Comparison of ENCODE assay signal across 17 cellular contexts in the genomic region with DNA sequence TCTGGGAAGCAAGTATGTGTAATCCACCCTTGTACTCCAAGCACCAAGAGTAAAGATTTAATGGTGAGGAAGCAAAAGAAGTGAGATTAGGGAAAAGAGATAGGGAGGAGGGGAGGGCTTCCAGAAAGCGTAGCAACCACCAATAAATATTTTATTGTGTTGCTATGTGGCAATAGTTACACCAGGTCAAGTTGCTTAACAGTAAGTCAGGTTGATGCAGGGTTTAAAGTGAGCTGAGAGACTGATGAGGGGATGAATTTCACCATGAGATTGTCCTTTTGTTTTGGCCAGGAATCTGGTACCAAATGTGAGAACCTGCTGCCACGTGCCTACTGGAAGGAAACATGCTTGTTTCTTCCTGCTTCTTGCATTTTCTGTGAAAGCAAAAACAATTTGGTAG.
A peak's percentile ranks its signal among the peaks of the same experiment; 100 is the strongest.
DNase-seq lines count a peak whose midpoint lies in the region.
"Had no signal": no experiment of that assay in that cellular context is flagged by ENCODE, and none has a peak within 500 bp of the region (broad histone marks: within the 10 kb centered on the region; RNA-seq: fewer than 3 reads in every experiment).

No MANE protein-coding gene starts in this region.

- intact Hi-C loops in activated T-helper 2 cell treated with anti-CD3 and anti-CD28 coated beads, Interferon-gamma antibody, Interleukin-2, Interleukin-4, amounts not matched to agents 10 μg/mL and 5 μg/mL and 100 μg/mL, durations not matched to agents 14 hours and 24 hours and 36 hours (cut with micrococcal nuclease): no loop called here

- no peaks in the 10 kb centered on the region for H3K36me3 Mint-ChIP-seq in activated T-helper 2 cell treated with anti-CD3 and anti-CD28 coated beads, Interferon-gamma antibody, Interleukin-2, Interleukin-4, amounts not matched to agents 10 μg/mL and 5 μg/mL and 100 μg/mL, durations not matched to agents 14 hours and 24 hours and 36 hours (ENCODE audit: low read depth)

- H3K4me1 Mint-ChIP-seq in activated T-helper 2 cell treated with anti-CD3 and anti-CD28 coated beads, Interferon-gamma antibody, Interleukin-2, Interleukin-4, amounts not matched to agents 10 μg/mL and 5 μg/mL and 100 μg/mL, durations not matched to agents 14 hours and 24 hours and 36 hours (ENCODE audit: low read depth): no peaks in the 10 kb centered on the region

- no peak overlapping the region for H3K27ac Mint-ChIP-seq in activated T-helper 2 cell treated with anti-CD3 and anti-CD28 coated beads, Interferon-gamma antibody, Interleukin-2, Interleukin-4, amounts not matched to agents 10 μg/mL and 5 μg/mL and 100 μg/mL, durations not matched to agents 14 hours and 24 hours and 36 hours
- H3K27ac Mint-ChIP-seq: activated naive CD8-positive, alpha-beta T cell; activated T-cell treated with anti-CD3 and anti-CD28 coated beads, Interleukin-2, amount 50 U/mL, for 24 hours had no signal

- peaks cover 3% of the 10 kb centered on the region for H3K9me3 Mint-ChIP-seq in activated T-helper 2 cell treated with anti-CD3 and anti-CD28 coated beads, Interferon-gamma antibody, Interleukin-2, Interleukin-4, amounts not matched to agents 10 μg/mL and 5 μg/mL and 100 μg/mL, durations not matched to agents 14 hours and 24 hours and 36 hours

- H3K4me3 Mint-ChIP-seq in activated T-helper 2 cell treated with anti-CD3 and anti-CD28 coated beads, Interferon-gamma antibody, Interleukin-2, Interleukin-4, amounts not matched to agents 10 μg/mL and 5 μg/mL and 100 μg/mL, durations not matched to agents 14 hours and 24 hours and 36 hours (ENCODE audit: low read depth): no peak overlapping the region
- H3K4me3 Mint-ChIP-seq: activated naive CD8-positive, alpha-beta T cell; activated T-cell treated with anti-CD3 and anti-CD28 coated beads, Interleukin-2, amount 50 U/mL, for 24 hours had no signal

- DNase-seq in HT-29 (ENCODE audit: low spot score) (peak; percentile 83), amniotic epithelial cell (ENCODE audit: low read depth) (peak; percentile 87), kidney tubule cell (ENCODE audit: low spot score) (peak; percentile 11), renal cortical epithelial cell (ENCODE audit: low read depth) (peak; percentile 90), DMS153 (lab: John Stamatoyannopoulos, UW) (no peak), 8988T (no peak), SKM-1 treated with dmso at 0.1 percent for 144 hours (lab: John Stamatoyannopoulos, UW; ENCODE audit: unreplicated experiment) (no peak)
- no peak for DNase-seq in activated T-helper 2 cell treated with anti-CD3 and anti-CD28 coated beads, Interferon-gamma antibody, Interleukin-2, Interleukin-4, amounts not matched to agents 10 μg/mL and 5 μg/mL and 100 μg/mL, durations not matched to agents 14 hours and 24 hours and 36 hours (ENCODE audit: low spot score)
- DNase-seq: activated CD4-positive, alpha-beta T cell treated with anti-CD3 and anti-CD28 coated beads, Interleukin-2, amount 50 U/mL, for 48 hours; activated T-cell treated with anti-CD3 and anti-CD28 coated beads, Interleukin-2, amount 50 U/mL, for 24 hours; brain microvascular endothelial cell; GM23248; heart right ventricle; NCI-H1436 treated with DMSO at 0.1 percent for 48 hours; NCI-H446; T-helper 1 cell had no signal

- no peaks in the 10 kb centered on the region for H3K27me3 Mint-ChIP-seq in activated T-helper 2 cell treated with anti-CD3 and anti-CD28 coated beads, Interferon-gamma antibody, Interleukin-2, Interleukin-4, amounts not matched to agents 10 μg/mL and 5 μg/mL and 100 μg/mL, durations not matched to agents 14 hours and 24 hours and 36 hours (ENCODE audit: low read depth)
- H3K27me3 Mint-ChIP-seq: activated naive CD8-positive, alpha-beta T cell; activated T-cell treated with anti-CD3 and anti-CD28 coated beads, Interleukin-2, amount 50 U/mL, for 24 hours had no signal

Comparison
In these comparisons a context has a peak if more than half of its experiments do, and no peak if none do; other contexts are left out.
1. DNase-seq: peak in HT-29 (single experiment), amniotic epithelial cell (single experiment), kidney tubule cell (single experiment) and renal cortical epithelial cell (single experiment); none in activated T-helper 2 cell treated with anti-CD3 and anti-CD28 coated beads, Interferon-gamma antibody, Interleukin-2, Interleukin-4, amounts not matched to agents 10 μg/mL and 5 μg/mL and 100 μg/mL, durations not matched to agents 14 hours and 24 hours and 36 hours (single experiment), DMS153 (single experiment), 8988T (single experiment) and SKM-1 treated with dmso at 0.1 percent for 144 hours (single experiment).